13 cellular contexts compared by ENCODE assay signal in the genomic region with DNA sequence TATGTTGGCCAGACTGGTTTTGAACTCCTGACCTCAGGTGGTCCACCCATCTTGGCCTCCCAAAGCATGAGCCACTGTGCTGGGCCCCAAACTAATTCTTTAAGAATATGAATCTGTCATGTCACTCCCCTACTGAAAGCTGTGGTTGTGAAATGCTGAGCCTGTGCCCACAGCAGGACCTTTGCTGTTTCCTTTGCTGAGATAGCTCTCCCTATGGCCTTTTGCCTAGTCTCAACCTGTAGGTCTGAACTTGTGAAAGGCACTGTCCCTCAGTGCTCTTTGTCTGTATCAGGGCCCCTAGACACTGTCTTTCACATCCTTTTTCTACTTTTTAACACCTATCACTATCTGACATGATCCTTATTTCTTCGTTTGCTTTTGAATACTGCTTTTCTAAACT.
DNase-seq lines count a peak whose midpoint lies in the region; ATAC-seq and TF ChIP-seq lines count a peak whose summit lies in the region.
"Had no signal": no experiment of that assay in that cellular context is flagged by ENCODE, and none has a peak within 500 bp of the region (broad histone marks: within the 10 kb centered on the region; RNA-seq: fewer than 3 reads in every experiment).

No MANE protein-coding gene starts in this region.

- H3K4me3 ChIP-seq in tibial nerve, result no peak overlapping the region
- H3K4me3 ChIP-seq: gastroesophageal sphincter had no signal

- DNase-seq in MV-4-11 (lab: John Stamatoyannopoulos, UW), result peak; percentile 16
- no peak for DNase-seq in NCI-H2081 treated with DMSO at 0.1 percent for 48 hours (lab: John Stamatoyannopoulos, UW)
- no peak for DNase-seq in tibial nerve (ENCODE audit: low spot score in 2 of 2)
- DNase-seq in NCI-H1048 (lab: John Stamatoyannopoulos, UW), result no peak
- DNase-seq in NCI-H526 (lab: John Stamatoyannopoulos, UW), result no peak
- DNase-seq: activated T-cell treated with anti-CD3 and anti-CD28 coated beads, Interleukin-2, amount 50 U/mL, for 4 hours; BE2C; mammary epithelial cell; NCI-H526 treated with DMSO at 0.1 percent for 48 hours had no signal

- H3K9me3 ChIP-seq in tibial nerve, result no peaks in the 10 kb centered on the region
- H3K9me3 ChIP-seq: BE2C, gastroesophageal sphincter had no signal

- ATAC-seq in GM18498 (IDR thresholded peaks at IDR 0.05; ENCODE audit: unreplicated experiment), result peak; percentile 97
- ATAC-seq in GM19463 (IDR thresholded peaks at IDR 0.05; ENCODE audit: unreplicated experiment), result peak; percentile 88
- peak; percentile 92 for ATAC-seq in HG02943 (IDR thresholded peaks at IDR 0.05; ENCODE audit: low read depth, unreplicated experiment)
- ATAC-seq: activated T-cell treated with anti-CD3 and anti-CD28 coated beads, Interleukin-2, amount 50 U/mL, for 4 hours; gastroesophageal sphincter had no signal

- H3K36me3 ChIP-seq in tibial nerve, result no peaks in the 10 kb centered on the region
- H3K36me3 ChIP-seq: BE2C, gastroesophageal sphincter had no signal

- no peak overlapping the region for H3K27ac ChIP-seq in tibial nerve
- H3K27ac ChIP-seq: gastroesophageal sphincter had no signal

- TF ChIP-seq CTCF in tibial nerve (IDR thresholded peaks at IDR 0.05), result no peak

- TF ChIP-seq EP300 in tibial nerve (IDR thresholded peaks at IDR 0.05), result no peak

- H3K4me1 ChIP-seq in tibial nerve, result no peaks in the 10 kb centered on the region
- H3K4me1 ChIP-seq: BE2C, gastroesophageal sphincter had no signal

- WGBS in tibial nerve, 2 donors, result 89 to 96% methylated on average over 1 of the region's 1 CpG

- no peak for TF ChIP-seq POLR2A in tibial nerve (IDR thresholded peaks at IDR 0.05)

- no peaks in the 10 kb centered on the region for H3K27me3 ChIP-seq in tibial nerve
- H3K27me3 ChIP-seq: BE2C had no signal
